ENCODE assay signal across 8 cellular contexts in genomic region chr1:23810818-23811420, GRCh38. TPM values are rescaled to one million over a fixed set of nuclear protein-coding genes. Genes with fewer than 3 reads are reported as not detected.
DNase-seq lines count a peak whose midpoint lies in the region; ATAC-seq and TF ChIP-seq lines count a peak whose summit lies in the region.

No MANE protein-coding gene starts in this region.

- no peaks in the 10 kb centered on the region for H3K27me3 ChIP-seq in right lobe of liver
- no peaks in the 10 kb centered on the region for H3K27me3 ChIP-seq in upper lobe of left lung

- no peak for TF ChIP-seq EP300 in upper lobe of left lung (IDR thresholded peaks at IDR 0.05)

- peaks cover 6% of the 10 kb centered on the region for H3K36me3 Mint-ChIP-seq in T-helper 17 cell (ENCODE audit: low read depth)

- intact Hi-C loops in right lobe of liver (cut with DNase I): no loop called here

- H3K9me3 ChIP-seq in T-helper 17 cell (ENCODE audit: control insufficient read depth, low read length, poor library complexity, severe bottlenecking): no peaks in the 10 kb centered on the region
- no peaks in the 10 kb centered on the region for H3K9me3 ChIP-seq in right lobe of liver
- H3K9me3 ChIP-seq in upper lobe of left lung: no peaks in the 10 kb centered on the region

- H3K4me1 ChIP-seq in right lobe of liver (peaks cover 0 to 19% (median 8%) of the 10 kb centered on the region in 4 donors), upper lobe of left lung (peaks cover 0 to 13% (median 5%) of the 10 kb centered on the region in 4 donors)

- H3K27me3 Mint-ChIP-seq in T-helper 17 cell: no peaks in the 10 kb centered on the region

- H3K4me3 ChIP-seq in right lobe of liver (no peak overlapping the region), upper lobe of left lung (no peak overlapping the region)

- TF ChIP-seq POLR2A in right lobe of liver (IDR thresholded peaks at IDR 0.05) (no peak), upper lobe of left lung (IDR thresholded peaks at IDR 0.05) (no peak)

- H3K4me1 Mint-ChIP-seq in T-helper 17 cell: peaks cover 19% of the 10 kb centered on the region

- H3K4me3 Mint-ChIP-seq in T-helper 17 cell: no peak overlapping the region

- peak overlapping the region; percentile 53 for H3K27ac Mint-ChIP-seq in T-helper 17 cell

- DNase-seq in T-helper 17 cell: peak in 1 of 3 donors; percentile 48
- peak; percentile 38 for DNase-seq in central memory CD4-positive, alpha-beta T cell
- DNase-seq in right lobe of liver: peak in 1 of 3 donors; percentile 56
- peak in 1 of 2 donors; percentile 71 for DNase-seq in upper lobe of left lung
- DNase-seq in NCI-H226: no peak
- DNase-seq in DMS79 (lab: John Stamatoyannopoulos, UW): no peak

- WGBS in right lobe of liver (ENCODE audit: insufficient coverage, low coverage, low lambda C conversion rate, missing lambda C conversion rate): 48% methylated on average over 3 of the region's 3 CpGs
- WGBS in upper lobe of left lung, 2 donors: 51 to 59% methylated on average over 3 of the region's 3 CpGs

- H3K36me3 ChIP-seq in right lobe of liver: peaks cover 0 to 60% (median 17%) of the 10 kb centered on the region in 4 donors
- H3K36me3 ChIP-seq in upper lobe of left lung: peaks cover 0 to 62% (median 32%) of the 10 kb centered on the region in 4 donors

- TF ChIP-seq CTCF in GM12872 (IDR thresholded peaks at IDR 0.05; ENCODE audit: insufficient read depth, low read depth, low read length) (peak; percentile 95), right lobe of liver (IDR thresholded peaks at IDR 0.05) (peak; percentile 49 to 75 (median 62)), upper lobe of left lung (IDR thresholded peaks at IDR 0.05) (peak; percentile 24 to 73 (median 63))

- H3K27ac ChIP-seq in right lobe of liver (peak overlapping the region in 2 of 3 donors; percentile 38 to 74), upper lobe of left lung (peak overlapping the region in 1 of 4 donors; percentile 57)

- ATAC-seq in HG03460 (IDR thresholded peaks at IDR 0.05; ENCODE audit: unreplicated experiment): peak; percentile 52
- peak; percentile 75 for ATAC-seq in T-helper 17 cell
- peak; percentile 56 to 74 (median 64) for ATAC-seq in right lobe of liver
- ATAC-seq in upper lobe of left lung (ENCODE audit: low FRiP score in 2 of 2): peak; percentile 82 to 89

RNA-seq across cellular contexts. Expression of gene GALE, which starts 10.4 kb away (rescaled TPM):
- total RNA-seq in T-helper 17 cell: 1 to 10 TPM; 9.1 to 9.5 TPM
- total RNA-seq in right lobe of liver: 10 to 100 TPM; 25.9 to 46.9 (median 42.0) TPM
- 10 to 100 TPM; 49.2 to 95.0 (median 59.7) TPM for total RNA-seq in upper lobe of left lung

RNA-seq across cellular contexts. Expression of gene HMGCL, which starts 14.3 kb away (rescaled TPM):
- 10 to 100 TPM; 13.4 to 16.8 TPM for total RNA-seq in T-helper 17 cell
- 100 to 1,000 TPM; 143 to 178 (median 160) TPM for total RNA-seq in right lobe of liver
- 10 to 100 TPM; 27.5 to 53.3 (median 36.5) TPM for total RNA-seq in upper lobe of left lung

RNA-seq across cellular contexts. Expression of gene LYPLA2, which starts 20.0 kb away (rescaled TPM):
- 10 to 100 TPM; 52.1 to 57.1 TPM for total RNA-seq in T-helper 17 cell
- 10 to 100 TPM; 28.1 to 69.8 (median 32.6) TPM for total RNA-seq in right lobe of liver
- 10 to 100 TPM; 38.5 to 84.1 (median 59.9) TPM for total RNA-seq in upper lobe of left lung

RNA-seq across cellular contexts. Expression of gene PITHD1, which starts 32.7 kb away (rescaled TPM):
- total RNA-seq in T-helper 17 cell (10 to 100 TPM; 67.8 to 80.6 TPM), right lobe of liver (10 to 100 TPM; 22.9 to 34.7 (median 30.6) TPM), upper lobe of left lung (10 to 100 TPM; 29.5 to 57.0 (median 45.1) TPM)

RNA-seq across cellular contexts. Expression of gene FUCA1, which starts 57.2 kb away (rescaled TPM):
- total RNA-seq in T-helper 17 cell (1 to 10 TPM; 4.7 to 4.8 TPM), right lobe of liver (10 to 100 TPM; 37.1 to 54.7 (median 45.1) TPM), upper lobe of left lung (10 to 100 TPM; 22.6 to 70.8 (median 40.5) TPM)
